In genomic region chr18:12767580-12768155, GRCh38 we compare ENCODE assay signal across 20 cellular contexts.
"Had no signal": no experiment of that assay in that cellular context is flagged by ENCODE, and none has a peak within 500 bp of the region (broad histone marks: within the 10 kb centered on the region; RNA-seq: fewer than 3 reads in every experiment).

No MANE protein-coding gene starts in this region.

- H3K27me3 Mint-ChIP-seq: T-cell had no signal

- H3K27ac Mint-ChIP-seq: T-cell had no signal

- H3K27ac ChIP-seq: KMS-11, RWPE1 had no signal

- ATAC-seq: T-cell had no signal

- H3K9me3 Mint-ChIP-seq: T-cell had no signal

- H3K4me1 Mint-ChIP-seq: T-cell had no signal

- H3K9me3 ChIP-seq: SK-N-SH had no signal

- H3K9ac ChIP-seq: KMS-11, SK-N-SH had no signal

- H3K4me3 Mint-ChIP-seq: T-cell had no signal

- DNase-seq: IMR-90, MV-4-11, NCI-H1048, NCI-H1105, NCI-H1417, NCI-H1436 treated with DMSO at 0.1 percent for 48 hours, NCI-H1694, NCI-H187 treated with DMSO at 0.1 percent for 48 hours, NCI-H2227 treated with DMSO at 0.1 percent for 48 hours, NCI-H446, NCI-H510A, NCI-H524 treated with DMSO at 0.1 percent for 48 hours, NCI-H774, PC-3, SHP77, SK-N-SH, SW 1271, T-cell had no signal
